Comparison of ENCODE assay signal across 1 cellular context in the genomic region with DNA sequence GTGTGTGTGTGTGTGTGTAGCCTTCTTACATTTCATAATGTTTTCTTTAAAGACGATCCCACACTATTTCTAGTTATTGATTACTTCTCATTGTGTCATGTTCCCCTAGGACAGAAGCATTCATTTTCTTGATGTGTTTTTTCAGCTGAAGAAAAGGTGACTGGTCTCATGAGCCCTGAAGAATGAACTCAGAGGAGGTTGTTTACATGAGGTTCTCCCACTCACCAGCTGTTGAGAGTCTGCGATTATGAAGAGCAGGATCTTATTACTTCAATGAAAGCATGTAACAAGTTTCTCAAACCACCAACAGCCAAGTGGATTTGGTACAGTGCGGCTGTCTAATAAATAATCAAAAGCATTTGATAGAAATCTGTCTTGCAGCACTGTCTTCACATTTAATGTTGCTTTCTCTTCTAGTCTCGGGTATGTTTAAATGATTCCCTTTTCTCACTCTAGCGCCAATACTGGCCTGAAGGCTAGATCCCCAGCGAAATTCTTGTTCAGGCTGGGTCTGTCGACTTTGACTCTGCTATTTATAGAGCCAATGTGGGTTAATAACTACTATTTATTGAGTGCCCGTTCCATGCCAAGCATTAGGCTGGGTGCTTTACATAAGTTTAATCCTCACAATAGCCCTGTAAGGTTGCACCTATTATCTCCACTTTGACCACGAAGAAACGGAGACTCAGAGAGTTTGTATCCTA.
TF ChIP-seq lines count a peak whose summit lies in the region.

No MANE protein-coding gene starts in this region.

TF ChIP-seq in GM23338, 12 proteins besides CTCF, POLR2A, EP300 and RAD21 (continued from another document):
- TF ChIP-seq, protein P1, sequence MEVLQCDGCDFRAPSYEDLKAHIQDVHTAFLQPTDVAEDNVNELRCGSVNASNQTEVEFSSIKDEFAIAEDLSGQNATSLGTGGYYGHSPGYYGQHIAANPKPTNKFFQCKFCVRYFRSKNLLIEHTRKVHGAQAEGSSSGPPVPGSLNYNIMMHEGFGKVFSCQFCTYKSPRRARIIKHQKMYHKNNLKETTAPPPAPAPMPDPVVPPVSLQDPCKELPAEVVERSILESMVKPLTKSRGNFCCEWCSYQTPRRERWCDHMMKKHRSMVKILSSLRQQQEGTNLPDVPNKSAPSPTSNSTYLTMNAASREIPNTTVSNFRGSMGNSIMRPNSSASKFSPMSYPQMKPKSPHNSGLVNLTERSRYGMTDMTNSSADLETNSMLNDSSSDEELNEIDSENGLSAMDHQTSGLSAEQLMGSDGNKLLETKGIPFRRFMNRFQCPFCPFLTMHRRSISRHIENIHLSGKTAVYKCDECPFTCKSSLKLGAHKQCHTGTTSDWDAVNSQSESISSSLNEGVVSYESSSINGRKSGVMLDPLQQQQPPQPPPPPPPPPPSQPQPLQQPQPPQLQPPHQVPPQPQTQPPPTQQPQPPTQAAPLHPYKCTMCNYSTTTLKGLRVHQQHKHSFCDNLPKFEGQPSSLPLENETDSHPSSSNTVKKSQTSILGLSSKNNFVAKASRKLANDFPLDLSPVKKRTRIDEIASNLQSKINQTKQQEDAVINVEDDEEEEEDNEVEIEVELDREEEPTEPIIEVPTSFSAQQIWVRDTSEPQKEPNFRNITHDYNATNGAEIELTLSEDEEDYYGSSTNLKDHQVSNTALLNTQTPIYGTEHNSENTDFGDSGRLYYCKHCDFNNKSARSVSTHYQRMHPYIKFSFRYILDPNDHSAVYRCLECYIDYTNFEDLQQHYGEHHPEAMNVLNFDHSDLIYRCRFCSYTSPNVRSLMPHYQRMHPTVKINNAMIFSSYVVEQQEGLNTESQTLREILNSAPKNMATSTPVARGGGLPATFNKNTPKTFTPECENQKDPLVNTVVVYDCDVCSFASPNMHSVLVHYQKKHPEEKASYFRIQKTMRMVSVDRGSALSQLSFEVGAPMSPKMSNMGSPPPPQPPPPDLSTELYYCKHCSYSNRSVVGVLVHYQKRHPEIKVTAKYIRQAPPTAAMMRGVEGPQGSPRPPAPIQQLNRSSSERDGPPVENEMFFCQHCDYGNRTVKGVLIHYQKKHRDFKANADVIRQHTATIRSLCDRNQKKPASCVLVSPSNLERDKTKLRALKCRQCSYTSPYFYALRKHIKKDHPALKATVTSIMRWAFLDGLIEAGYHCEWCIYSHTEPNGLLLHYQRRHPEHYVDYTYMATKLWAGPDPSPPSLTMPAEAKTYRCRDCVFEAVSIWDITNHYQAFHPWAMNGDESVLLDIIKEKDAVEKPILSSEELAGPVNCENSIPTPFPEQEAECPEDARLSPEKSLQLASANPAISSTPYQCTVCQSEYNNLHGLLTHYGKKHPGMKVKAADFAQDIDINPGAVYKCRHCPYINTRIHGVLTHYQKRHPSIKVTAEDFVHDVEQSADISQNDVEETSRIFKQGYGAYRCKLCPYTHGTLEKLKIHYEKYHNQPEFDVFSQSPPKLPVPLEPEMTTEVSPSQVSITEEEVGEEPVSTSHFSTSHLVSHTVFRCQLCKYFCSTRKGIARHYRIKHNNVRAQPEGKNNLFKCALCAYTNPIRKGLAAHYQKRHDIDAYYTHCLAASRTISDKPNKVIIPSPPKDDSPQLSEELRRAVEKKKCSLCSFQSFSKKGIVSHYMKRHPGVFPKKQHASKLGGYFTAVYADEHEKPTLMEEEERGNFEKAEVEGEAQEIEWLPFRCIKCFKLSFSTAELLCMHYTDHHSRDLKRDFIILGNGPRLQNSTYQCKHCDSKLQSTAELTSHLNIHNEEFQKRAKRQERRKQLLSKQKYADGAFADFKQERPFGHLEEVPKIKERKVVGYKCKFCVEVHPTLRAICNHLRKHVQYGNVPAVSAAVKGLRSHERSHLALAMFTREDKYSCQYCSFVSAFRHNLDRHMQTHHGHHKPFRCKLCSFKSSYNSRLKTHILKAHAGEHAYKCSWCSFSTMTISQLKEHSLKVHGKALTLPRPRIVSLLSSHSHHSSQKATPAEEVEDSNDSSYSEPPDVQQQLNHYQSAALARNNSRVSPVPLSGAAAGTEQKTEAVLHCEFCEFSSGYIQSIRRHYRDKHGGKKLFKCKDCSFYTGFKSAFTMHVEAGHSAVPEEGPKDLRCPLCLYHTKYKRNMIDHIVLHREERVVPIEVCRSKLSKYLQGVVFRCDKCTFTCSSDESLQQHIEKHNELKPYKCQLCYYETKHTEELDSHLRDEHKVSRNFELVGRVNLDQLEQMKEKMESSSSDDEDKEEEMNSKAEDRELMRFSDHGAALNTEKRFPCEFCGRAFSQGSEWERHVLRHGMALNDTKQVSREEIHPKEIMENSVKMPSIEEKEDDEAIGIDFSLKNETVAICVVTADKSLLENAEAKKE (CRISPR knock-in tag; IDR thresholded peaks at IDR 0.05): no peak
- TF ChIP-seq STAT1 (IDR thresholded peaks at IDR 0.05; ENCODE audit: unreplicated experiment): no peak
- TF ChIP-seq NANOG (IDR thresholded peaks at IDR 0.05; ENCODE audit: borderline replicate concordance): no peak
- TF ChIP-seq, protein P2, sequence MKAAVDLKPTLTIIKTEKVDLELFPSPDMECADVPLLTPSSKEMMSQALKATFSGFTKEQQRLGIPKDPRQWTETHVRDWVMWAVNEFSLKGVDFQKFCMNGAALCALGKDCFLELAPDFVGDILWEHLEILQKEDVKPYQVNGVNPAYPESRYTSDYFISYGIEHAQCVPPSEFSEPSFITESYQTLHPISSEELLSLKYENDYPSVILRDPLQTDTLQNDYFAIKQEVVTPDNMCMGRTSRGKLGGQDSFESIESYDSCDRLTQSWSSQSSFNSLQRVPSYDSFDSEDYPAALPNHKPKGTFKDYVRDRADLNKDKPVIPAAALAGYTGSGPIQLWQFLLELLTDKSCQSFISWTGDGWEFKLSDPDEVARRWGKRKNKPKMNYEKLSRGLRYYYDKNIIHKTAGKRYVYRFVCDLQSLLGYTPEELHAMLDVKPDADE (IDR thresholded peaks at IDR 0.05): no peak
- TF ChIP-seq EZH2 (IDR thresholded peaks at IDR 0.05; ENCODE audit: low read depth, unreplicated experiment): no peak
- TF ChIP-seq EZH2phosphoT487 (IDR thresholded peaks at IDR 0.05; ENCODE audit: unreplicated experiment): no peak
- TF ChIP-seq ZNF331 (CRISPR knock-in tag; IDR thresholded peaks at IDR 0.05; ENCODE audit: low read depth): no peak
- TF ChIP-seq, protein P3, sequence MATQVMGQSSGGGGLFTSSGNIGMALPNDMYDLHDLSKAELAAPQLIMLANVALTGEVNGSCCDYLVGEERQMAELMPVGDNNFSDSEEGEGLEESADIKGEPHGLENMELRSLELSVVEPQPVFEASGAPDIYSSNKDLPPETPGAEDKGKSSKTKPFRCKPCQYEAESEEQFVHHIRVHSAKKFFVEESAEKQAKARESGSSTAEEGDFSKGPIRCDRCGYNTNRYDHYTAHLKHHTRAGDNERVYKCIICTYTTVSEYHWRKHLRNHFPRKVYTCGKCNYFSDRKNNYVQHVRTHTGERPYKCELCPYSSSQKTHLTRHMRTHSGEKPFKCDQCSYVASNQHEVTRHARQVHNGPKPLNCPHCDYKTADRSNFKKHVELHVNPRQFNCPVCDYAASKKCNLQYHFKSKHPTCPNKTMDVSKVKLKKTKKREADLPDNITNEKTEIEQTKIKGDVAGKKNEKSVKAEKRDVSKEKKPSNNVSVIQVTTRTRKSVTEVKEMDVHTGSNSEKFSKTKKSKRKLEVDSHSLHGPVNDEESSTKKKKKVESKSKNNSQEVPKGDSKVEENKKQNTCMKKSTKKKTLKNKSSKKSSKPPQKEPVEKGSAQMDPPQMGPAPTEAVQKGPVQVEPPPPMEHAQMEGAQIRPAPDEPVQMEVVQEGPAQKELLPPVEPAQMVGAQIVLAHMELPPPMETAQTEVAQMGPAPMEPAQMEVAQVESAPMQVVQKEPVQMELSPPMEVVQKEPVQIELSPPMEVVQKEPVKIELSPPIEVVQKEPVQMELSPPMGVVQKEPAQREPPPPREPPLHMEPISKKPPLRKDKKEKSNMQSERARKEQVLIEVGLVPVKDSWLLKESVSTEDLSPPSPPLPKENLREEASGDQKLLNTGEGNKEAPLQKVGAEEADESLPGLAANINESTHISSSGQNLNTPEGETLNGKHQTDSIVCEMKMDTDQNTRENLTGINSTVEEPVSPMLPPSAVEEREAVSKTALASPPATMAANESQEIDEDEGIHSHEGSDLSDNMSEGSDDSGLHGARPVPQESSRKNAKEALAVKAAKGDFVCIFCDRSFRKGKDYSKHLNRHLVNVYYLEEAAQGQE (IDR thresholded peaks at IDR 0.05; ENCODE audit: unreplicated experiment): no peak
- TF ChIP-seq POLR2AphosphoS5 (IDR thresholded peaks at IDR 0.05; ENCODE audit: low read depth): no peak
